15 cellular contexts compared by ENCODE assay signal in genomic region chr2:132270981-132271546, GRCh38.
"Had no signal": no experiment of that assay in that cellular context is flagged by ENCODE, and none has a peak within 500 bp of the region (broad histone marks: within the 10 kb centered on the region; RNA-seq: fewer than 3 reads in every experiment).

No MANE protein-coding gene starts in this region.

- H3K27ac ChIP-seq: stomach, testis, upper lobe of left lung had no signal

- H3K9me3 Mint-ChIP-seq: mesothelial cell of epicardium had no signal

- H3K27ac Mint-ChIP-seq: mesothelial cell of epicardium, nephron progenitor cell had no signal

- H3K9me3 ChIP-seq: stomach, testis, upper lobe of left lung had no signal

- ATAC-seq: activated CD4-positive, CD25-positive, alpha-beta regulatory T cell treated with anti-CD3 and anti-CD28 coated beads, Interleukin-2, amount 50 U/mL, for 24 hours had no signal

- H3K4me3 ChIP-seq: stomach, testis, upper lobe of left lung had no signal

- H3K4me1 Mint-ChIP-seq: nephron progenitor cell had no signal

- DNase-seq: activated CD4-positive, alpha-beta T cell treated with anti-CD3 and anti-CD28 coated beads, Interleukin-2, amount 50 U/mL, for 4 hours; activated naive CD4-positive, alpha-beta T cell treated with Interleukin-2 at 50 U/mL for 16 hours; activated T-cell treated with anti-CD3 and anti-CD28 coated beads for 4 hours; anterior cingulate cortex; cerebellar nuclear complex; effector CD8-positive, alpha-beta T cell; foreskin melanocyte; nephron progenitor cell; stimulated activated CD4-positive, alpha-beta T cell treated with anti-CD3 and anti-CD28 coated beads, Interleukin-12 subunit alpha, Interleukin-12 subunit beta, amount 100 ng/mL, for 4 hours; stimulated activated CD4-positive, alpha-beta T cell treated with anti-CD3 and anti-CD28 coated beads, Interleukin-2, amount 100 ng/mL, for 24 hours; stomach; testis; upper lobe of left lung had no signal

- H3K4me3 Mint-ChIP-seq: mesothelial cell of epicardium, nephron progenitor cell had no signal

- H3K36me3 Mint-ChIP-seq: mesothelial cell of epicardium had no signal

- H3K27me3 ChIP-seq: testis had no signal

- H3K36me3 ChIP-seq: stomach, upper lobe of left lung had no signal
